8 cellular contexts compared by ENCODE assay signal in the genomic region with DNA sequence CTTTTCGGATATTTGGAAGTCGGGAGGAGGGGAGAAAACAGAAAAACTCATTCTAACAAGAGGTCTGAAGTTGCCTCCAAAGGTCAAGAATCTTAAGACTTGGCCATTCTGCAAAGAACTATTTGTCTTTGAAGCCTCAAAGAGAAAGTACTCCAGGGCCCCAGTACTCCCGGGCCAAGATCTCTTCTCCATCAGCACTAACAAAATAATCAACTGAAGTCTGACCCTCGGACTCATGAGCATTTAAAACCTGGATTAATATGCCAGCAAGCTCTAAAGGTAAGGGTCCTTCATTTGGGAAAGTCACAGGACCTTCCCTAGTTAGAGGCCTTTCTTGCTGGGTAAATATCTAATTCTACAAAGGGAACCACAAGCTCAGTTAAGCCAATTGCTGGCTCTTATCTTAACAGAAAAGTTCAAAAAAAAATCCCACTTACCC. TPM values are rescaled to one million over a fixed set of nuclear protein-coding genes. Genes with fewer than 3 reads are reported as not detected.
A peak's percentile ranks its signal among the peaks of the same experiment; 100 is the strongest.
DNase-seq lines count a peak whose midpoint lies in the region; ATAC-seq and TF ChIP-seq lines count a peak whose summit lies in the region.

No MANE protein-coding gene starts in this region.

- H3K4me3 ChIP-seq in cardiac muscle cell (peak overlapping the region; percentile 100), heart right ventricle (peak overlapping the region in 2 of 10 donors; percentile 16), mesodermal cell (ENCODE audit: extremely low read depth, insufficient read depth, low read length, poor library complexity, severe bottlenecking) (peak overlapping the region; percentile 90), aorta (ENCODE audit: low read length in 2 of 2) (peak overlapping the region; percentile 8 to 14), WERI-Rb-1 (ENCODE audit: low read depth, low read length) (no peak overlapping the region), testis (no peak overlapping the region)
- H3K4me3 ChIP-seq in effector memory CD4-positive, alpha-beta T cell (ENCODE audit: insufficient read depth, low read depth, low read length, poor library complexity, severe bottlenecking): peak overlapping the region; percentile 91

- H3K4me1 ChIP-seq in cardiac muscle cell (ENCODE audit: low read depth) (peaks cover 25% of the 10 kb centered on the region), heart right ventricle (peaks cover 1 to 40% (median 21%) of the 10 kb centered on the region in 9 donors), mesodermal cell (ENCODE audit: control insufficient read depth, insufficient read depth, low read length, poor library complexity, severe bottlenecking) (peaks cover 14% of the 10 kb centered on the region), aorta (ENCODE audit: control insufficient read depth in 1 of 2, insufficient read depth in 2 of 2, low read length in 2 of 2) (peaks cover 0 to 3% of the 10 kb centered on the region in 2 donors), testis (peaks cover 37% of the 10 kb centered on the region)
- peaks cover 7% of the 10 kb centered on the region for H3K4me1 ChIP-seq in effector memory CD4-positive, alpha-beta T cell (ENCODE audit: control insufficient read depth, insufficient read depth, low read length, poor library complexity, severe bottlenecking)

- DNase-seq in cardiac muscle cell (ENCODE audit: low read depth in 1 of 2, low spot score in 1 of 2) (no peak), heart right ventricle (no peak), aorta (no peak), WERI-Rb-1 (no peak), testis (no peak)
- DNase-seq in effector memory CD4-positive, alpha-beta T cell: no peak

- TF ChIP-seq POLR2A in testis (IDR thresholded peaks at IDR 0.05): no peak

- TF ChIP-seq CTCF in cardiac muscle cell (IDR thresholded peaks at IDR 0.05; ENCODE audit: low read depth, low read length): no peak
- TF ChIP-seq CTCF in heart right ventricle (IDR thresholded peaks at IDR 0.05): no peak
- TF ChIP-seq CTCF in WERI-Rb-1 (IDR thresholded peaks at IDR 0.05; ENCODE audit: low read depth, low read length): no peak
- TF ChIP-seq CTCF in testis (IDR thresholded peaks at IDR 0.05): no peak

- no peak for ATAC-seq in heart right ventricle
- ATAC-seq in aorta (ENCODE audit: low FRiP score): no peak
- ATAC-seq in HG03135 (IDR thresholded peaks at IDR 0.05; ENCODE audit: unreplicated experiment): no peak

- no peaks in the 10 kb centered on the region for H3K9me3 ChIP-seq in cardiac muscle cell (ENCODE audit: low read depth)
- H3K9me3 ChIP-seq in heart right ventricle: no peaks in the 10 kb centered on the region
- H3K9me3 ChIP-seq in effector memory CD4-positive, alpha-beta T cell (ENCODE audit: control insufficient read depth, low read length): no peaks in the 10 kb centered on the region
- no peaks in the 10 kb centered on the region for H3K9me3 ChIP-seq in mesodermal cell (ENCODE audit: control insufficient read depth, low read length)
- H3K9me3 ChIP-seq in aorta (ENCODE audit: control insufficient read depth, low read length): no peaks in the 10 kb centered on the region
- no peaks in the 10 kb centered on the region for H3K9me3 ChIP-seq in WERI-Rb-1 (ENCODE audit: severe bottlenecking)
- H3K9me3 ChIP-seq in testis: no peaks in the 10 kb centered on the region

- 54 to 56% methylated on average over 4 of the region's 4 CpGs for WGBS in heart right ventricle, 2 donors
- WGBS in mesodermal cell (ENCODE audit: insufficient coverage in 2 of 2), 2 experiments: 43 to 80% methylated on average over 1 to 3 of the region's 4 CpGs
- 17 to 21% methylated on average over 4 of the region's 4 CpGs for WGBS in aorta, 2 donors
- WGBS in testis, 2 donors: 26 to 30% methylated on average over 4 of the region's 4 CpGs

- H3K27ac ChIP-seq in cardiac muscle cell (peak overlapping the region; percentile 19), heart right ventricle (peak overlapping the region in 1 of 10 donors; percentile 48), mesodermal cell (ENCODE audit: low read depth, low read length, severe bottlenecking) (peak overlapping the region; percentile 0), aorta (ENCODE audit: low read depth in 1 of 2, low read length in 2 of 2) (no peak overlapping the region), WERI-Rb-1 (no peak overlapping the region), testis (no peak overlapping the region)
- H3K27ac ChIP-seq in effector memory CD4-positive, alpha-beta T cell (ENCODE audit: insufficient read depth, low read length, poor library complexity, severe bottlenecking): no peak overlapping the region

- no peaks in the 10 kb centered on the region for H3K27me3 ChIP-seq in cardiac muscle cell
- H3K27me3 ChIP-seq in heart right ventricle: peaks cover 0 to 41% (median 0%) of the 10 kb centered on the region in 7 donors
- H3K27me3 ChIP-seq in effector memory CD4-positive, alpha-beta T cell (replicated peaks; ENCODE audit: control insufficient read depth, insufficient read depth, low read length, poor library complexity, severe bottlenecking): no peaks in the 10 kb centered on the region
- no peaks in the 10 kb centered on the region for H3K27me3 ChIP-seq in aorta (ENCODE audit: control insufficient read depth in 1 of 2, insufficient read depth in 2 of 2, low read length in 1 of 2)
- H3K27me3 ChIP-seq in WERI-Rb-1 (ENCODE audit: insufficient read depth, low read depth, severe bottlenecking): no peaks in the 10 kb centered on the region
- H3K27me3 ChIP-seq in testis: no peaks in the 10 kb centered on the region

- intact Hi-C loops in heart right ventricle (cut with DNase I) (loop anchor here in 8 of 10 donors (2.0 to 10.0 kb wide), 5 partner anchors 100 to 608 kb away; no protein-coding TSS in a partner anchor), aorta (cut with DNase I) (loop anchor here (5.0 kb wide), 4 partner anchors 85 to 265 kb away; no protein-coding TSS in a partner anchor), testis (cut with DNase I; ENCODE audit: low total_unique reads) (loop anchor here (10.0 kb wide), 1 partner anchor 262 kb away; no protein-coding TSS in a partner anchor)

- H3K36me3 ChIP-seq in cardiac muscle cell (no peaks in the 10 kb centered on the region), heart right ventricle (peaks cover 0 to 7% (median 0%) of the 10 kb centered on the region in 9 donors), mesodermal cell (ENCODE audit: control insufficient read depth, insufficient read depth, low read length) (peaks cover 23% of the 10 kb centered on the region), aorta (ENCODE audit: control insufficient read depth in 1 of 2, insufficient read depth in 2 of 2, low read length in 1 of 2) (no peaks in the 10 kb centered on the region), WERI-Rb-1 (peaks cover 35% of the 10 kb centered on the region), testis (ENCODE audit: low read depth, missing control alignments) (no peaks in the 10 kb centered on the region)
- H3K36me3 ChIP-seq in effector memory CD4-positive, alpha-beta T cell (ENCODE audit: control insufficient read depth, insufficient read depth, low read length): peaks cover 5% of the 10 kb centered on the region

RNA-seq across cellular contexts. Expression of a gene that starts 4.5 kb away (rescaled TPM):
- total RNA-seq in cardiac muscle cell: 35.4 and 51.1 TPM in 2 replicates
- 15.0 and 22.3 TPM in 2 replicates for polyA plus RNA-seq in cardiac muscle cell
- 10 to 100 TPM in 8 of 10 donors, 1 to 10 TPM in 2; 5.7 to 19.2 (median 13.7) TPM for total RNA-seq in heart right ventricle
- polyA plus RNA-seq in heart right ventricle: 1 to 10 TPM; 7.4 to 9.4 TPM
- 32.4 TPM for polyA plus RNA-seq in mesodermal cell (2013, experiment 1 of 2)
- polyA plus RNA-seq in mesodermal cell (2013, experiment 2 of 2): 26.7 TPM
- 10 to 100 TPM; 12.8 to 13.8 TPM for total RNA-seq in aorta
- 10 to 100 TPM in 1 of 2 donors, 1 to 10 TPM in 1; 6.3 to 10.1 TPM for polyA plus RNA-seq in aorta
- 10 to 100 TPM; 20.2 to 26.3 TPM for total RNA-seq in testis
- 18.1 TPM for polyA plus RNA-seq in testis (ENCODE audit: insufficient read depth, low read depth, low replicate concordance)

Comparison
In these comparisons a context has a peak if more than half of its experiments do, and no peak if none do; other contexts are left out.
1. H3K27ac ChIP-seq: peak in cardiac muscle cell (single experiment) and mesodermal cell (single experiment); none in effector memory CD4-positive, alpha-beta T cell (single experiment), aorta (0 of 2), WERI-Rb-1 (single experiment) and testis (0 of 2).
2. H3K4me3 ChIP-seq: peak in cardiac muscle cell (single experiment), effector memory CD4-positive, alpha-beta T cell (single experiment), mesodermal cell (single experiment) and aorta (2 of 2); none in WERI-Rb-1 (single experiment) and testis (0 of 2).